33 cellular contexts compared by ENCODE assay signal in the genomic region with DNA sequence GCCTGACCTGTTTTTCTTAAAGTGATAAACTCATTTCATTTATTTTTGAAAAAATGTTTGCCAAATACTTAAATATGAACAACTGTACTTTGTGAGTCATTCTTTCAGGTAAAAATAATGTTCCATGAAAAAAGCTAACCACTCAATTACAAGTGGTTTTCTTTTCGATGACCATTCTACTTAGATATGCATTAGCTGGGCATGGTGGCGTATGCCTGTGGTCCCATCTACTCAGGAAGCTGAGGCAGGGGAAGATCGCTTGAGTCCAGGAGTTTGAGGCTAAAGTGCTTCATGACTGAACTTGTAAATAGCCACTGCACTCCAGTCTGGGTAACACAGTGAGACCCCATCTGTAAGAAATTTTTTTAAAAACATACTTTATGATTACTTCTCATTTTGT.
"Had no signal": no experiment of that assay in that cellular context is flagged by ENCODE, and none has a peak within 500 bp of the region (broad histone marks: within the 10 kb centered on the region; RNA-seq: fewer than 3 reads in every experiment).

No MANE protein-coding gene starts in this region.

- H3K36me3 ChIP-seq: cardiac muscle cell, gastrocnemius medialis, left ventricle myocardium inferior, neutrophil, pancreas, prostate gland, sigmoid colon, stomach, thyroid gland, upper lobe of right lung had no signal

- H3K27ac Mint-ChIP-seq: activated naive CD4-positive, alpha-beta T cell treated with anti-CD3 and anti-CD28 coated beads, Interleukin-2, amount 50 U/mL, for 24 hours; activated naive CD8-positive, alpha-beta T cell treated with anti-CD3 and anti-CD28 coated beads, Interleukin-2, amount 50 U/mL, for 24 hours; activated T-helper 1 cell treated with anti-CD3 and anti-CD28 coated beads, Interleukin-12 subunit alpha, Interleukin-12 subunit beta, Interleukin-2, Interleukin-4 antibody, amounts not matched to agents 30 ng/mL and 10 ng/mL and 1 ng/mL, durations not matched to agents 14 hours and 24 hours and 36 hours; brain; effector memory CD8-positive, alpha-beta T cell; nephron; stimulated activated naive B cell treated with anti-CD40 and anti-IgM and Interleukin-4, amounts not matched to agents 10 μg/mL and 1 μg/mL and 100 μg/mL, for 72 hours had no signal

- H3K4me3 Mint-ChIP-seq: activated naive CD4-positive, alpha-beta T cell treated with anti-CD3 and anti-CD28 coated beads, Interleukin-2, amount 50 U/mL, for 24 hours; activated naive CD8-positive, alpha-beta T cell treated with anti-CD3 and anti-CD28 coated beads, Interleukin-2, amount 50 U/mL, for 24 hours; activated T-helper 1 cell treated with anti-CD3 and anti-CD28 coated beads, Interleukin-12 subunit alpha, Interleukin-12 subunit beta, Interleukin-2, Interleukin-4 antibody, amounts not matched to agents 30 ng/mL and 10 ng/mL and 1 ng/mL, durations not matched to agents 14 hours and 24 hours and 36 hours; effector memory CD8-positive, alpha-beta T cell; nephron; stimulated activated naive B cell treated with anti-CD40 and anti-IgM and Interleukin-4, amounts not matched to agents 10 μg/mL and 1 μg/mL and 100 μg/mL, for 72 hours had no signal

- H2AFZ ChIP-seq: hepatocyte had no signal

- H3K36me3 Mint-ChIP-seq: brain had no signal

- DNase-seq: activated CD4-positive, alpha-beta T cell treated with anti-CD3 and anti-CD28 coated beads for 4 hours; activated CD4-positive, alpha-beta T cell treated with anti-CD3 and anti-CD28 coated beads, Interleukin-2, amount 50 U/mL, for 4 hours; activated CD4-positive, CD25-positive, alpha-beta regulatory T cell; activated gamma-delta T cell treated with Interleukin-2 at 50 U/mL for 16 hours; activated naive CD8-positive, alpha-beta T cell treated with anti-CD3 and anti-CD28 coated beads, Interleukin-2, amount 50 U/mL, for 24 hours; amygdala; cerebellar nuclear complex; effector memory CD8-positive, alpha-beta T cell; erythroblast; gastrocnemius medialis; islet precursor cell; left ventricle myocardium inferior; retina; sigmoid colon; stimulated activated CD4-positive, alpha-beta T cell treated with anti-CD3 and anti-CD28 coated beads, Interleukin-1b, Interleukin-23, amount 100 ng/mL, for 48 hours; stimulated activated CD4-positive, alpha-beta T cell treated with anti-CD3 and anti-CD28 coated beads, Interleukin-4, amount 100 ng/mL, for 4 hours; stimulated activated CD8-positive, alpha-beta memory T cell treated with anti-CD3 and anti-CD28 coated beads, Interleukin-4, amount 100 ng/mL, for 48 hours; stimulated activated naive B cell treated with anti-CD40 and anti-IgM and Interleukin-4, amounts not matched to agents 10 μg/mL and 1 μg/mL and 100 μg/mL, for 72 hours; stomach; thyroid gland; upper lobe of right lung had no signal

- H3K27me3 ChIP-seq: cardiac muscle cell, gastrocnemius medialis, hepatocyte, pancreas, sigmoid colon, stomach, thyroid gland, upper lobe of right lung had no signal

- H3K27me3 Mint-ChIP-seq: activated naive CD4-positive, alpha-beta T cell treated with anti-CD3 and anti-CD28 coated beads, Interleukin-2, amount 50 U/mL, for 24 hours; activated naive CD8-positive, alpha-beta T cell treated with anti-CD3 and anti-CD28 coated beads, Interleukin-2, amount 50 U/mL, for 24 hours; effector memory CD8-positive, alpha-beta T cell; stimulated activated naive B cell treated with anti-CD40 and anti-IgM and Interleukin-4, amounts not matched to agents 10 μg/mL and 1 μg/mL and 100 μg/mL, for 72 hours had no signal

- H3K4me3 ChIP-seq: cardiac muscle cell, coronary artery, gastrocnemius medialis, hepatocyte, left ventricle myocardium inferior, lung, pancreas, prostate gland, sigmoid colon, smooth muscle cell, stomach, thyroid gland, upper lobe of right lung had no signal

- H3K9me3 Mint-ChIP-seq: activated naive CD4-positive, alpha-beta T cell treated with anti-CD3 and anti-CD28 coated beads, Interleukin-2, amount 50 U/mL, for 24 hours; activated naive CD8-positive, alpha-beta T cell treated with anti-CD3 and anti-CD28 coated beads, Interleukin-2, amount 50 U/mL, for 24 hours; activated T-helper 1 cell treated with anti-CD3 and anti-CD28 coated beads, Interleukin-12 subunit alpha, Interleukin-12 subunit beta, Interleukin-2, Interleukin-4 antibody, amounts not matched to agents 30 ng/mL and 10 ng/mL and 1 ng/mL, durations not matched to agents 14 hours and 24 hours and 36 hours; effector memory CD8-positive, alpha-beta T cell; nephron; stimulated activated naive B cell treated with anti-CD40 and anti-IgM and Interleukin-4, amounts not matched to agents 10 μg/mL and 1 μg/mL and 100 μg/mL, for 72 hours had no signal

- H3K27ac ChIP-seq: cardiac muscle cell, coronary artery, gastrocnemius medialis, hepatocyte, left ventricle myocardium inferior, neutrophil, pancreas, prostate gland, sigmoid colon, stomach, thyroid gland, upper lobe of right lung had no signal

- ATAC-seq: activated naive CD8-positive, alpha-beta T cell treated with anti-CD3 and anti-CD28 coated beads, Interleukin-2, amount 50 U/mL, for 24 hours; effector memory CD8-positive, alpha-beta T cell; gastrocnemius medialis; pancreas; stimulated activated naive B cell treated with anti-CD40 and anti-IgM and Interleukin-4, amounts not matched to agents 10 μg/mL and 1 μg/mL and 100 μg/mL, for 72 hours; upper lobe of right lung had no signal

- H3K4me1 ChIP-seq: prostate gland had no signal

- H3K4me2 ChIP-seq: hepatocyte, smooth muscle cell had no signal

- FAIRE-seq: pancreas had no signal

- H3K9me3 ChIP-seq: gastrocnemius medialis, left ventricle myocardium inferior, neutrophil, pancreas, prostate gland, sigmoid colon, stomach, thyroid gland, upper lobe of right lung had no signal
